In the genomic region with DNA sequence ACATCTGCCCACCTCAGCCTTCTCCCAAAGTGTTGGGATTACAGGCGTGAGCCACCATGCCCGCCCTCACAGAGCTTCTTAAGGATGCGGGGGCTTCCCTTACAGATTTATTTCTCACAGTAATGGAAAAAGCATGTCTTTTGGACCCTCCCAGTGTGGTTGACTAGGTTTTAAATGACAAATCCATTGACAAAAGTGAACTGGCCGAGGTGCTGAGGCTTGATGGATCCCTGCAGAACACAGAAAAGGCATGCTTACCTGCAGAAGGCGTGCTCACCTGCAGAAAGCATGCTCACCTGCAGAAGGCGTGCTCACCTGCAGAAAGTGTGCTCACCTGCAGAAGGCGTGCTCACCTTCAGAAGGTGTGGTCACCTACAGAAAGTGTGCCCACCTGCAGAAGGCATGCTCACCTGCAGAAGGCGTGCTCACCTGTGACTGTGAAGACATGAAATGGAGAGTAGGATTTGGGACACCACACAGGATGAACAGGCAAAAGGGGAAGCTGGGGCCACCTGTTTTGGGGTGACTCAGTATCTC, we compare ENCODE assay signal across 22 cellular contexts. TPM values are rescaled to one million over a fixed set of nuclear protein-coding genes. Genes with fewer than 3 reads are reported as not detected.
DNase-seq lines count a peak whose midpoint lies in the region; ATAC-seq lines count a peak whose summit lies in the region.
"Had no signal": no experiment of that assay in that cellular context is flagged by ENCODE, and none has a peak within 500 bp of the region (broad histone marks: within the 10 kb centered on the region; RNA-seq: fewer than 3 reads in every experiment).

No MANE protein-coding gene starts in this region.

- peak; percentile 65 for ATAC-seq in left colon
- ATAC-seq in esophagus mucosa, result no peak
- ATAC-seq in HG03175 (IDR thresholded peaks at IDR 0.05; ENCODE audit: unreplicated experiment), result no peak

- intact Hi-C loops in left colon (cut with DNase I, micrococcal nuclease), result no loop called here

- DNase-seq in NCI-H748 (lab: John Stamatoyannopoulos, UW; ENCODE audit: unreplicated experiment) (peak; percentile 43), NCI-H748 treated with DMSO at 0.1 percent for 48 hours (lab: John Stamatoyannopoulos, UW) (no peak), HT-29 (ENCODE audit: low spot score) (peak; percentile 34), NCI-H526 treated with DMSO at 0.1 percent for 48 hours (lab: John Stamatoyannopoulos, UW) (peak; percentile 3), left colon (peak in 1 of 2 donors; percentile 24), dermis blood vessel endothelial cell (no peak)
- DNase-seq: BE2C; CD4-positive, alpha-beta memory T cell; DND-41; HFFc6; MM.1S; NCI-H1092; NCI-H1694; NCI-H2107; NCI-H2227 treated with DMSO at 0.1 percent for 48 hours; NCI-H510A treated with DMSO at 0.1 percent for 48 hours; NK-92 treated with Interleukin-12 subunit alpha and Interleukin-12 subunit beta, amount 100 ng/mL, for 24 hours; Right ventricle myocardium superior had no signal

RNA-seq across cellular contexts. Expression of gene BBS2, which starts 15.1 kb away (rescaled TPM):
- total RNA-seq in HT-29 (2014; rRNA removed; shearing (Covaris generic)), result 10.4 and 19.3 TPM in 2 replicates
- total RNA-seq in left colon (10 to 100 TPM; 34.2 to 36.2 TPM), esophagus mucosa (35.3 TPM), dermis blood vessel endothelial cell (40.6 and 52.2 TPM in 2 replicates)

RNA-seq across cellular contexts. Expression of gene MT4, which starts 30.0 kb away (rescaled TPM):
- not detected in 2 replicates for total RNA-seq in HT-29 (2014; rRNA removed; shearing (Covaris generic))
- total RNA-seq in left colon (not detected), esophagus mucosa (8.4 TPM), dermis blood vessel endothelial cell (not detected in 2 replicates)
- total RNA-seq: CD4-positive, alpha-beta memory T cell; G401; HFFc6; OCI-LY7; Right ventricle myocardium superior had no signal

RNA-seq across cellular contexts. Expression of gene MT3, which starts 54.4 kb away (rescaled TPM):
- 3.5 TPM in 1 of 2 replicates, not detected in the other for total RNA-seq in HT-29 (2014; rRNA removed; shearing (Covaris generic))
- total RNA-seq in left colon (1 to 10 TPM; 1.5 to 1.8 TPM), esophagus mucosa (not detected), dermis blood vessel endothelial cell (not detected in 2 replicates)
- total RNA-seq: CD4-positive, alpha-beta memory T cell; G401; HFFc6; OCI-LY7 had no signal

Comparison
In these comparisons a context has a peak if more than half of its experiments do, and no peak if none do; other contexts are left out.
1. DNase-seq: peak in NCI-H748 (single experiment), HT-29 (single experiment) and NCI-H526 treated with DMSO at 0.1 percent for 48 hours (single experiment); none in NCI-H748 treated with DMSO at 0.1 percent for 48 hours (single experiment) and dermis blood vessel endothelial cell (single experiment).